In genomic region chr10:65213170-65213569, GRCh38 we compare ENCODE assay signal across 34 cellular contexts.
"Had no signal": no experiment of that assay in that cellular context is flagged by ENCODE, and none has a peak within 500 bp of the region (broad histone marks: within the 10 kb centered on the region; RNA-seq: fewer than 3 reads in every experiment).

No MANE protein-coding gene starts in this region.

- H3K36me3 ChIP-seq: brain microvascular endothelial cell, WERI-Rb-1 had no signal

- H3K4me3 Mint-ChIP-seq: activated CD8-positive, alpha-beta T cell treated with anti-CD3 and anti-CD28 coated beads for 36 hours; activated naive CD8-positive, alpha-beta T cell treated with anti-CD3 and anti-CD28 coated beads for 36 hours; activated T-cell treated with anti-CD3 and anti-CD28 coated beads, Interleukin-2, amount 50 U/mL, for 72 hours; activated T-helper 17 cell treated with anti-CD3 and anti-CD28 coated beads, Interleukin-2, amount 50 U/mL, for 72 hours; T-cell; T-helper 17 cell had no signal

- H3K9me3 Mint-ChIP-seq: activated naive CD8-positive, alpha-beta T cell treated with anti-CD3 and anti-CD28 coated beads for 36 hours; activated T-helper 17 cell treated with anti-CD3 and anti-CD28 coated beads, Interleukin-2, amount 50 U/mL, for 72 hours had no signal

- H3K27me3 Mint-ChIP-seq: activated CD8-positive, alpha-beta T cell treated with anti-CD3 and anti-CD28 coated beads for 36 hours; activated naive CD8-positive, alpha-beta T cell treated with anti-CD3 and anti-CD28 coated beads for 36 hours; activated T-helper 17 cell treated with anti-CD3 and anti-CD28 coated beads, Interleukin-2, amount 50 U/mL, for 72 hours; T-cell; T-helper 17 cell had no signal

- H3K4me1 Mint-ChIP-seq: activated naive CD8-positive, alpha-beta T cell treated with anti-CD3 and anti-CD28 coated beads for 36 hours; activated T-helper 17 cell treated with anti-CD3 and anti-CD28 coated beads, Interleukin-2, amount 50 U/mL, for 72 hours; T-cell; T-helper 17 cell had no signal

- H3K27me3 ChIP-seq: brain microvascular endothelial cell had no signal

- H3K36me3 Mint-ChIP-seq: activated naive CD8-positive, alpha-beta T cell treated with anti-CD3 and anti-CD28 coated beads for 36 hours; T-cell had no signal

- H3K27ac Mint-ChIP-seq: activated CD8-positive, alpha-beta T cell treated with anti-CD3 and anti-CD28 coated beads for 36 hours; activated naive CD8-positive, alpha-beta T cell treated with anti-CD3 and anti-CD28 coated beads for 36 hours; activated T-cell treated with anti-CD3 and anti-CD28 coated beads, Interleukin-2, amount 50 U/mL, for 72 hours; activated T-helper 17 cell treated with anti-CD3 and anti-CD28 coated beads, Interleukin-2, amount 50 U/mL, for 72 hours; T-cell; T-helper 17 cell had no signal

- H3K27ac ChIP-seq: brain microvascular endothelial cell, RWPE1, WERI-Rb-1 had no signal

- FAIRE-seq: colon, RCC 7860 had no signal

- DNase-seq: activated CD4-positive, alpha-beta T cell treated with anti-CD3 and anti-CD28 coated beads for 1 hour; activated CD4-positive, alpha-beta T cell treated with anti-CD3 and anti-CD28 coated beads for 48 hours; activated CD4-positive, CD25-positive, alpha-beta regulatory T cell; activated CD8-positive, alpha-beta T cell treated with anti-CD3 and anti-CD28 coated beads for 36 hours; activated effector memory CD4-positive, alpha-beta T cell treated with anti-CD3 and anti-CD28 coated beads, Interleukin-2, amount 50 U/mL, for 16 hours; activated naive CD4-positive, alpha-beta T cell; activated naive CD4-positive, alpha-beta T cell treated with anti-CD3 and anti-CD28 coated beads, Interleukin-2, amount 50 U/mL, for 16 hours; activated naive CD8-positive, alpha-beta T cell treated with anti-CD3 and anti-CD28 coated beads for 36 hours; activated T-cell treated with anti-CD3 and anti-CD28 coated beads, Interleukin-2, amount 50 U/mL, for 1 hour; activated T-cell treated with anti-CD3 and anti-CD28 coated beads, Interleukin-2, amount 50 U/mL, for 72 hours; amniotic stem cell; aorta; brain microvascular endothelial cell; central memory CD4-positive, alpha-beta T cell; NCI-H1105; NCI-H1417 treated with DMSO at 0.1 percent for 48 hours; NCI-H187 treated with DMSO at 0.1 percent for 48 hours; NCI-H2081; NCI-H2227 treated with DMSO at 0.1 percent for 48 hours; NCI-H510A treated with DMSO at 0.1 percent for 48 hours; NCI-H526 treated with DMSO at 0.1 percent for 48 hours; NCI-H82; PC-3; SIG-M5; T-cell; T-helper 17 cell; T-helper 9 cell; WERI-Rb-1 had no signal

- ATAC-seq: activated CD8-positive, alpha-beta T cell treated with anti-CD3 and anti-CD28 coated beads for 36 hours; activated T-cell treated with anti-CD3 and anti-CD28 coated beads, Interleukin-2, amount 50 U/mL, for 72 hours; activated T-helper 17 cell treated with anti-CD3 and anti-CD28 coated beads, Interleukin-2, amount 50 U/mL, for 72 hours; PC-3; Right ventricle myocardium inferior; SK-N-SH treated with all-trans-retinoic acid at 6 μM for 48 hours; T-cell; T-helper 17 cell had no signal
